11 cellular contexts compared by ENCODE assay signal in genomic region chr6:26268659-26269402, GRCh38.
DNase-seq lines count a peak whose midpoint lies in the region; TF ChIP-seq lines count a peak whose summit lies in the region.
"Had no signal": no experiment of that assay in that cellular context is flagged by ENCODE, and none has a peak within 500 bp of the region (broad histone marks: within the 10 kb centered on the region; RNA-seq: fewer than 3 reads in every experiment).

No MANE protein-coding gene starts in this region.

- no peak overlapping the region for H3K4ac ChIP-seq in mesenchymal stem cell (ENCODE audit: low read depth in 1 of 2, low read length in 2 of 2)

- H3K27ac ChIP-seq in mesenchymal stem cell (ENCODE audit: low read length, poor library complexity, severe bottlenecking) (no peak overlapping the region), MM.1S (ENCODE audit: low read length) (no peak overlapping the region; the same call in 1 of the 2 replicates)
- H3K27ac ChIP-seq: 22Rv1 had no signal

- H3K4me2 ChIP-seq in mesenchymal stem cell (ENCODE audit: low read length, poor library complexity, severe bottlenecking) (no peak overlapping the region), MM.1S (ENCODE audit: low read depth, low read length) (no peak overlapping the region)

- no peak overlapping the region for H2BK5ac ChIP-seq in mesenchymal stem cell (ENCODE audit: low read depth, low read length, poor library complexity, severe bottlenecking)

- peak overlapping the region; percentile 18 for H2AFZ ChIP-seq in mesenchymal stem cell (ENCODE audit: low read depth, low read length)
- no peak overlapping the region for H2AFZ ChIP-seq in MM.1S (ENCODE audit: low read length)

- DNase-seq in NCI-H1092 treated with DMSO at 0.1 percent for 48 hours (lab: John Stamatoyannopoulos, UW) (peak; percentile 9), NCI-H1092 (lab: John Stamatoyannopoulos, UW) (no peak), NAMALWA (ENCODE audit: low spot score) (peak; percentile 47), mesenchymal stem cell (peak; percentile 41), medulla oblongata (ENCODE audit: extremely low spot score) (no peak), MM.1S (no peak), NCI-H82 (lab: John Stamatoyannopoulos, UW) (no peak)
- peak; percentile 30 for DNase-seq in activated naive CD8-positive, alpha-beta T cell treated with anti-CD3 and anti-CD28 coated beads for 36 hours
- DNase-seq: mucosa of descending colon, T-cell had no signal

- no peak overlapping the region for H3K9ac ChIP-seq in mesenchymal stem cell (ENCODE audit: low read length)
- H3K9ac ChIP-seq in MM.1S (ENCODE audit: low read length) = no peak overlapping the region

- no peaks in the 10 kb centered on the region for H3K9me3 ChIP-seq in mesenchymal stem cell (ENCODE audit: control insufficient read depth, low read length)
- no peaks in the 10 kb centered on the region for H3K9me3 ChIP-seq in MM.1S (replicated peaks; ENCODE audit: insufficient read depth, low read length)
- H3K9me3 ChIP-seq: mucosa of descending colon had no signal

- WGBS in mesenchymal stem cell = 75% methylated on average over 19 of the region's 19 CpGs

- H4K8ac ChIP-seq in mesenchymal stem cell (ENCODE audit: low read length) = peak overlapping the region; percentile 69

- H4K91ac ChIP-seq in mesenchymal stem cell (ENCODE audit: low read length) = no peak overlapping the region

- peaks cover 24% of the 10 kb centered on the region for H3K4me1 Mint-ChIP-seq in activated naive CD8-positive, alpha-beta T cell treated with anti-CD3 and anti-CD28 coated beads for 36 hours

- H3K27me3 Mint-ChIP-seq in activated naive CD8-positive, alpha-beta T cell treated with anti-CD3 and anti-CD28 coated beads for 36 hours = peaks cover 6% of the 10 kb centered on the region
- H3K27me3 Mint-ChIP-seq: T-cell had no signal

- H2BK15ac ChIP-seq in mesenchymal stem cell (ENCODE audit: low read depth, poor library complexity, severe bottlenecking) = no peak overlapping the region

- H3K23ac ChIP-seq in mesenchymal stem cell (ENCODE audit: low read length in 2 of 2) = no peak overlapping the region

- H3K36me3 ChIP-seq in mesenchymal stem cell (ENCODE audit: control insufficient read depth in 1 of 2, insufficient read depth in 2 of 2, low read depth in 1 of 2, low read length in 2 of 2) (no peaks in the 10 kb centered on the region), MM.1S (replicated peaks; ENCODE audit: insufficient read depth, low read length) (no peaks in the 10 kb centered on the region)

- H3K4me1 ChIP-seq in mesenchymal stem cell (ENCODE audit: control insufficient read depth, insufficient read depth, low read depth, low read length) (peaks cover 10% of the 10 kb centered on the region), MM.1S (ENCODE audit: low read length) (no peaks in the 10 kb centered on the region)

- H3K36me3 Mint-ChIP-seq in activated naive CD8-positive, alpha-beta T cell treated with anti-CD3 and anti-CD28 coated beads for 36 hours = peaks cover 3% of the 10 kb centered on the region
- H3K36me3 Mint-ChIP-seq: T-cell had no signal

- peaks cover 43% of the 10 kb centered on the region for H3F3A ChIP-seq in MM.1S (ENCODE audit: insufficient read depth, low read length)

- H3K4me3 Mint-ChIP-seq in activated naive CD8-positive, alpha-beta T cell treated with anti-CD3 and anti-CD28 coated beads for 36 hours = peak overlapping the region; percentile 42
- H3K4me3 Mint-ChIP-seq: T-cell had no signal

- no peaks in the 10 kb centered on the region for H4K20me1 ChIP-seq in MM.1S (ENCODE audit: insufficient read depth, low read length)

- no peaks in the 10 kb centered on the region for H3K79me2 ChIP-seq in MM.1S (ENCODE audit: low read length)

- H2AK5ac ChIP-seq in mesenchymal stem cell (ENCODE audit: low read length, severe bottlenecking) = no peak overlapping the region

- H3K9me3 Mint-ChIP-seq in activated naive CD8-positive, alpha-beta T cell treated with anti-CD3 and anti-CD28 coated beads for 36 hours = no peaks in the 10 kb centered on the region
- H3K9me3 Mint-ChIP-seq: T-cell had no signal

- TF ChIP-seq CTCF in MM.1S (IDR thresholded peaks at IDR 0.05; ENCODE audit: low read length) = no peak

- H3K18ac ChIP-seq in mesenchymal stem cell (ENCODE audit: low read depth in 1 of 2, low read length in 2 of 2) = no peak overlapping the region

- H3K79me1 ChIP-seq in mesenchymal stem cell (replicated peaks; ENCODE audit: low read length, poor library complexity, severe bottlenecking) = peaks cover 3% of the 10 kb centered on the region

- H3K4me3 ChIP-seq in mesenchymal stem cell (ENCODE audit: insufficient read depth in 1 of 2, low read depth in 1 of 2, low read length in 2 of 2) = no peak overlapping the region
- H3K4me3 ChIP-seq in MM.1S (ENCODE audit: low read length) = no peak overlapping the region
- H3K4me3 ChIP-seq: mucosa of descending colon had no signal

- H2BK12ac ChIP-seq in mesenchymal stem cell (ENCODE audit: low read length in 2 of 2) = no peak overlapping the region

- no peak overlapping the region for H2BK120ac ChIP-seq in mesenchymal stem cell (ENCODE audit: low read depth, low read length)

- H3K27me3 ChIP-seq in mesenchymal stem cell (ENCODE audit: control insufficient read depth in 1 of 2, insufficient read depth in 1 of 2, low read length in 2 of 2) (no peaks in the 10 kb centered on the region), MM.1S (replicated peaks; ENCODE audit: insufficient read depth, low read length) (no peaks in the 10 kb centered on the region)

- H3K27ac Mint-ChIP-seq in activated naive CD8-positive, alpha-beta T cell treated with anti-CD3 and anti-CD28 coated beads for 36 hours = peak overlapping the region; percentile 20
- H3K27ac Mint-ChIP-seq: T-cell had no signal

- no peaks in the 10 kb centered on the region for H3K9me2 ChIP-seq in MM.1S (replicated peaks; ENCODE audit: insufficient read depth, low read length)

- no peak overlapping the region for H3K14ac ChIP-seq in mesenchymal stem cell (ENCODE audit: low read length in 2 of 2)

Comparison
In these comparisons a context has a peak if more than half of its experiments do, and no peak if none do; other contexts are left out.
1. DNase-seq: peak in NCI-H1092 treated with DMSO at 0.1 percent for 48 hours (single experiment), NAMALWA (single experiment), activated naive CD8-positive, alpha-beta T cell treated with anti-CD3 and anti-CD28 coated beads for 36 hours (single experiment) and mesenchymal stem cell (single experiment); none in NCI-H1092 (single experiment), medulla oblongata (single experiment), MM.1S (single experiment) and NCI-H82 (single experiment).